Comparison of ENCODE assay signal across 38 cellular contexts in the genomic region with DNA sequence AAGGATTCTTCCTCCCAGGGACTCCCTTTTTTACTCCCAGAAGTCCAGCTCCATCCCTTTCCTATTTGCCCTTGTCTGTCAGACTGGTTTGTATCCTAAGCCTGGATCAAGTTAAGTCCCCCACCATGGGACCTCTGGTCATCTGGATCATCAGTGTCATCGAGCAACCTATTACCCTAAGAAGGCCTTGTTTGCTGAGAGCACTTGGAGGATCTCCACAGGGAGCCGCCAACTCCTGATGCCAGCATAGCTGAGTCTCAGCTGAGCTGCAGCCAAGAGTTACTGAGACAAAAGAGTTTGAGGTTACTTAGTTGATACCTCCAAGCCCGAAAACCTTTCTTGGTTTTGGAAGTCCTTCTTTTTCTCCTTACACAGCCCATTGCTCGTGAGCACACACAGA. TPM values are rescaled to one million over a fixed set of nuclear protein-coding genes. Genes with fewer than 3 reads are reported as not detected.
"Had no signal": no experiment of that assay in that cellular context is flagged by ENCODE, and none has a peak within 500 bp of the region (broad histone marks: within the 10 kb centered on the region; RNA-seq: fewer than 3 reads in every experiment).

No MANE protein-coding gene starts in this region.

- H3K27me3 ChIP-seq: adrenal gland, breast epithelium, esophagus squamous epithelium, gastroesophageal sphincter had no signal

- DNase-seq: activated CD4-positive, alpha-beta memory T cell treated with anti-CD3 and anti-CD28 coated beads for 36 hours; activated CD4-positive, alpha-beta T cell treated with anti-CD3 and anti-CD28 coated beads for 36 hours; activated CD4-positive, alpha-beta T cell treated with anti-CD3 and anti-CD28 coated beads, Interleukin-2, amount 10 ng/mL, durations not matched to agents 24 days and 14 days; activated CD4-positive, CD25-positive, alpha-beta regulatory T cell; activated CD4-positive, CD25-positive, alpha-beta regulatory T cell treated with anti-CD3 and anti-CD28 coated beads, Interleukin-2, amount 50 U/mL, for 72 hours; activated CD8-positive, alpha-beta memory T cell treated with anti-CD3 and anti-CD28 coated beads, Interleukin-2, amount 10 ng/mL, durations not matched to agents 7 days and 5 days; activated CD8-positive, alpha-beta memory T cell treated with anti-CD3 and anti-CD28 coated beads, Interleukin-2, amount 50 U/mL, for 4 hours; activated CD8-positive, alpha-beta T cell treated with anti-CD3 and anti-CD28 coated beads, Interleukin-2, amount 10 ng/mL, durations not matched to agents 7 days and 5 days; activated effector memory CD4-positive, alpha-beta T cell treated with anti-CD3 and anti-CD28 coated beads, Interleukin-2, amount 50 U/mL, for 16 hours; activated naive CD4-positive, alpha-beta T cell treated with anti-CD3 and anti-CD28 coated beads for 36 hours; activated naive CD8-positive, alpha-beta T cell treated with anti-CD3 and anti-CD28 coated beads for 36 hours; activated naive CD8-positive, alpha-beta T cell treated with anti-CD3 and anti-CD28 coated beads, Interleukin-2, amount 50 U/mL, for 24 hours; activated T-cell treated with anti-CD3 and anti-CD28 coated beads, Interleukin-2, amount 50 U/mL, for 1 hour; activated T-cell treated with anti-CD3 and anti-CD28 coated beads, Interleukin-2, amount 50 U/mL, for 48 hours; adrenal gland; amygdala; aorta; dorsolateral prefrontal cortex; effector memory CD4-positive, alpha-beta T cell; esophagus squamous epithelium; foreskin melanocyte; heart right ventricle; T-helper 1 cell; T-helper 17 cell; T1000 had no signal

- H3K9me3 ChIP-seq: adrenal gland, breast epithelium, esophagus squamous epithelium, gastroesophageal sphincter, heart right ventricle had no signal

- H3K27ac ChIP-seq: adrenal gland, breast epithelium, coronary artery, dorsolateral prefrontal cortex, esophagus squamous epithelium, gastroesophageal sphincter, heart right ventricle had no signal

- H3K36me3 Mint-ChIP-seq: activated CD4-positive, alpha-beta memory T cell treated with anti-CD3 and anti-CD28 coated beads for 36 hours; activated CD8-positive, alpha-beta memory T cell treated with anti-CD3 and anti-CD28 coated beads, Interleukin-2, amount 10 ng/mL, durations not matched to agents 7 days and 5 days; activated naive CD4-positive, alpha-beta T cell treated with anti-CD3 and anti-CD28 coated beads, Interleukin-2, amount 50 U/mL, for 24 hours; activated naive CD8-positive, alpha-beta T cell treated with anti-CD3 and anti-CD28 coated beads for 36 hours; brain had no signal

- H3K4me3 ChIP-seq: adrenal gland, breast epithelium, coronary artery, dorsolateral prefrontal cortex, esophagus squamous epithelium, gastroesophageal sphincter, heart right ventricle had no signal

- H3K9me3 Mint-ChIP-seq: activated CD4-positive, alpha-beta memory T cell treated with anti-CD3 and anti-CD28 coated beads for 36 hours; activated CD4-positive, alpha-beta T cell treated with anti-CD3 and anti-CD28 coated beads, Interleukin-2, amount 10 ng/mL, durations not matched to agents 24 days and 14 days; activated naive CD4-positive, alpha-beta T cell treated with anti-CD3 and anti-CD28 coated beads for 36 hours; activated naive CD4-positive, alpha-beta T cell treated with anti-CD3 and anti-CD28 coated beads, Interleukin-2, amount 50 U/mL, for 24 hours; activated naive CD8-positive, alpha-beta T cell treated with anti-CD3 and anti-CD28 coated beads for 36 hours; activated naive CD8-positive, alpha-beta T cell treated with anti-CD3 and anti-CD28 coated beads, Interleukin-2, amount 50 U/mL, for 24 hours; activated T-helper 1 cell treated with anti-CD3 and anti-CD28 coated beads, Interleukin-12 subunit alpha, Interleukin-12 subunit beta, Interleukin-2, Interleukin-4 antibody, amounts not matched to agents 30 ng/mL and 10 ng/mL and 1 ng/mL, durations not matched to agents 14 hours and 24 hours and 36 hours; activated T-helper 2 cell treated with anti-CD3 and anti-CD28 coated beads, Interferon-gamma antibody, Interleukin-2, Interleukin-4, amounts not matched to agents 10 μg/mL and 5 μg/mL and 100 μg/mL, durations not matched to agents 14 hours and 24 hours and 36 hours; brain; central memory CD8-positive, alpha-beta T cell; dendritic cell treated with granulocyte-macrophage colony-stimulating factor and Interleukin-4, amounts not matched to agents 40 ng/mL and 50 ng/mL, for 4 days; T-helper 2 cell treated with Interferon-gamma antibody and Interleukin-4, amounts not matched to agents 5 μg/mL and 100 μg/mL, for 36 hours had no signal

- H3K27me3 Mint-ChIP-seq: brain had no signal

- ATAC-seq: activated CD4-positive, alpha-beta T cell treated with anti-CD3 and anti-CD28 coated beads for 36 hours; activated CD8-positive, alpha-beta memory T cell treated with anti-CD3 and anti-CD28 coated beads, Interleukin-2, amount 10 ng/mL, durations not matched to agents 7 days and 5 days; activated CD8-positive, alpha-beta T cell treated with anti-CD3 and anti-CD28 coated beads, Interleukin-2, amount 10 ng/mL, durations not matched to agents 7 days and 5 days; activated naive CD8-positive, alpha-beta T cell treated with anti-CD3 and anti-CD28 coated beads, Interleukin-2, amount 50 U/mL, for 24 hours; gastroesophageal sphincter; heart right ventricle; T-helper 17 cell had no signal

- H3K27ac Mint-ChIP-seq: activated CD4-positive, alpha-beta memory T cell treated with anti-CD3 and anti-CD28 coated beads for 36 hours; activated CD4-positive, alpha-beta T cell treated with anti-CD3 and anti-CD28 coated beads, Interleukin-2, amount 10 ng/mL, durations not matched to agents 24 days and 14 days; activated CD8-positive, alpha-beta memory T cell treated with anti-CD3 and anti-CD28 coated beads, Interleukin-2, amount 10 ng/mL, durations not matched to agents 7 days and 5 days; activated CD8-positive, alpha-beta T cell treated with anti-CD3 and anti-CD28 coated beads, Interleukin-2, amount 10 ng/mL, durations not matched to agents 7 days and 5 days; activated naive CD4-positive, alpha-beta T cell treated with anti-CD3 and anti-CD28 coated beads for 36 hours; activated naive CD4-positive, alpha-beta T cell treated with anti-CD3 and anti-CD28 coated beads, Interleukin-2, amount 50 U/mL, for 24 hours; activated naive CD8-positive, alpha-beta T cell treated with anti-CD3 and anti-CD28 coated beads for 36 hours; activated naive CD8-positive, alpha-beta T cell treated with anti-CD3 and anti-CD28 coated beads, Interleukin-2, amount 50 U/mL, for 24 hours; activated T-helper 1 cell treated with anti-CD3 and anti-CD28 coated beads, Interleukin-12 subunit alpha, Interleukin-12 subunit beta, Interleukin-2, Interleukin-4 antibody, amounts not matched to agents 30 ng/mL and 10 ng/mL and 1 ng/mL, durations not matched to agents 14 hours and 24 hours and 36 hours; activated T-helper 2 cell treated with anti-CD3 and anti-CD28 coated beads, Interferon-gamma antibody, Interleukin-2, Interleukin-4, amounts not matched to agents 10 μg/mL and 5 μg/mL and 100 μg/mL, durations not matched to agents 14 hours and 24 hours and 36 hours; dendritic cell treated with granulocyte-macrophage colony-stimulating factor and Interleukin-4, amounts not matched to agents 40 ng/mL and 50 ng/mL, for 4 days; T-helper 17 cell; T-helper 2 cell treated with Interferon-gamma antibody and Interleukin-4, amounts not matched to agents 5 μg/mL and 100 μg/mL, for 36 hours had no signal

- H3K36me3 ChIP-seq: adrenal gland, breast epithelium, esophagus squamous epithelium, gastroesophageal sphincter, heart right ventricle had no signal

- H3K4me1 Mint-ChIP-seq: activated naive CD8-positive, alpha-beta T cell treated with anti-CD3 and anti-CD28 coated beads for 36 hours had no signal

- H3K4me3 Mint-ChIP-seq: activated CD4-positive, alpha-beta memory T cell treated with anti-CD3 and anti-CD28 coated beads for 36 hours; activated CD4-positive, alpha-beta T cell treated with anti-CD3 and anti-CD28 coated beads for 36 hours; activated CD4-positive, alpha-beta T cell treated with anti-CD3 and anti-CD28 coated beads, Interleukin-2, amount 10 ng/mL, durations not matched to agents 24 days and 14 days; activated CD8-positive, alpha-beta memory T cell treated with anti-CD3 and anti-CD28 coated beads, Interleukin-2, amount 10 ng/mL, durations not matched to agents 7 days and 5 days; activated CD8-positive, alpha-beta T cell treated with anti-CD3 and anti-CD28 coated beads, Interleukin-2, amount 10 ng/mL, durations not matched to agents 7 days and 5 days; activated naive CD4-positive, alpha-beta T cell treated with anti-CD3 and anti-CD28 coated beads for 36 hours; activated naive CD4-positive, alpha-beta T cell treated with anti-CD3 and anti-CD28 coated beads, Interleukin-2, amount 50 U/mL, for 24 hours; activated naive CD8-positive, alpha-beta T cell treated with anti-CD3 and anti-CD28 coated beads for 36 hours; activated naive CD8-positive, alpha-beta T cell treated with anti-CD3 and anti-CD28 coated beads, Interleukin-2, amount 50 U/mL, for 24 hours; activated T-helper 1 cell treated with anti-CD3 and anti-CD28 coated beads, Interleukin-12 subunit alpha, Interleukin-12 subunit beta, Interleukin-2, Interleukin-4 antibody, amounts not matched to agents 30 ng/mL and 10 ng/mL and 1 ng/mL, durations not matched to agents 14 hours and 24 hours and 36 hours; brain; central memory CD8-positive, alpha-beta T cell; dendritic cell treated with granulocyte-macrophage colony-stimulating factor and Interleukin-4, amounts not matched to agents 40 ng/mL and 50 ng/mL, for 4 days; T-helper 17 cell; T-helper 2 cell treated with Interferon-gamma antibody and Interleukin-4, amounts not matched to agents 5 μg/mL and 100 μg/mL, for 36 hours had no signal

- H3K4me1 ChIP-seq: adrenal gland, breast epithelium had no signal

RNA-seq across cellular contexts. Expression of gene DAPP1, which starts 10.1 kb away (rescaled TPM):
- total RNA-seq: fibroblast of lung, fibroblast of villous mesenchyme, glomerular endothelial cell had no signal
- polyA plus RNA-seq: fibroblast of lung had no signal
